In the genomic region with DNA sequence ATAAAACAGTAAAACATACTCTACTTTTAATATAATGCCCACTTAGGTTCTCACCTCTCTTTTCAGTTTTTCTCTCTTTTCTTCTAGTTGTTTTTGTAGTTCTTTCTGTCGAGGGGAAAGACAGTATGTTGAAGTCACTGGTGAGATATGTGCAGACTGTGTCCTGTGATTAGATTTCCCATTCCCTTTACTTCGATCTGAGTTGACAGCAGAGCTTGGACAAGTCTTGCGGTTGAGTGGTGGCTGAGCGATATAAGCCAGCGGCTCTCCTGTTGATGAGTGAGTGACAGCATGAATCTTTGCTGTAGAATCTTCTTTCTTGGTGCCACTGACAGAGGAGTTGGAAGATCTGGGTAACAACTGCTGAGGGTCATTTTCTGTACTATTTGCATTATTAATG, we compare ENCODE assay signal across 36 cellular contexts. TPM values are rescaled to one million over a fixed set of nuclear protein-coding genes. Genes with fewer than 3 reads are reported as not detected.
"Had no signal": no experiment of that assay in that cellular context is flagged by ENCODE, and none has a peak within 500 bp of the region (broad histone marks: within the 10 kb centered on the region; RNA-seq: fewer than 3 reads in every experiment).

No MANE protein-coding gene starts in this region.

- FAIRE-seq: astrocyte, bronchial epithelial cell, colon, endometrium, endothelial cell of umbilical vein, TTC549 had no signal

- H3K4me3 ChIP-seq: esophagus squamous epithelium, gastroesophageal sphincter, heart right ventricle had no signal

- H3K9me3 ChIP-seq: esophagus squamous epithelium, gastroesophageal sphincter, heart right ventricle had no signal

- H3K36me3 Mint-ChIP-seq: activated naive CD8-positive, alpha-beta T cell; WTC11 had no signal

- H3K4me1 Mint-ChIP-seq: activated CD4-positive, alpha-beta memory T cell treated with anti-CD3 and anti-CD28 coated beads, Interleukin-2, amount 10 ng/mL, durations not matched to agents 7 days and 5 days; activated CD4-positive, alpha-beta T cell treated with anti-CD3 and anti-CD28 coated beads, Interleukin-2, amount 10 ng/mL, durations not matched to agents 7 days and 5 days; activated T-helper 17 cell treated with anti-CD3 and anti-CD28 coated beads, Interleukin-2, amount 50 U/mL, for 72 hours had no signal

- ATAC-seq: activated T-helper 17 cell treated with anti-CD3 and anti-CD28 coated beads, Interleukin-2, amount 50 U/mL, for 72 hours; gastroesophageal sphincter; heart right ventricle; WTC11 had no signal

- H3K4me1 ChIP-seq: esophagus squamous epithelium, gastroesophageal sphincter, heart right ventricle had no signal

- H3K27me3 ChIP-seq: brain microvascular endothelial cell, gastroesophageal sphincter had no signal

- DNase-seq: activated CD4-positive, alpha-beta memory T cell treated with anti-CD3 and anti-CD28 coated beads, Interleukin-2, amount 10 ng/mL, durations not matched to agents 7 days and 5 days; activated CD4-positive, alpha-beta T cell treated with anti-CD3 and anti-CD28 coated beads for 1 hour; activated CD4-positive, alpha-beta T cell treated with anti-CD3 and anti-CD28 coated beads for 4 hours; activated CD4-positive, alpha-beta T cell treated with anti-CD3 and anti-CD28 coated beads, Interleukin-2, amount 10 ng/mL, durations not matched to agents 7 days and 5 days; activated CD4-positive, alpha-beta T cell treated with anti-CD3 and anti-CD28 coated beads, Interleukin-2, amount 50 U/mL, for 4 hours; activated CD8-positive, alpha-beta memory T cell treated with anti-CD3 and anti-CD28 coated beads, Interleukin-2, amount 50 U/mL, for 48 hours; activated effector memory CD4-positive, alpha-beta T cell treated with Interleukin-2 at 50 U/mL for 16 hours; activated gamma-delta T cell treated with Interleukin-2 at 50 U/mL for 16 hours; activated naive CD4-positive, alpha-beta T cell treated with anti-CD3 and anti-CD28 coated beads, Interleukin-2, amount 50 U/mL, for 16 hours; activated naive CD4-positive, alpha-beta T cell treated with Interleukin-2 at 50 U/mL for 16 hours; activated T-cell treated with anti-CD3 and anti-CD28 coated beads for 4 hours; activated T-cell treated with anti-CD3 and anti-CD28 coated beads, Interleukin-2, amount 50 U/mL, for 24 hours; amniotic stem cell; anterior cingulate cortex; brain microvascular endothelial cell; caudate nucleus; cortex of kidney; dermis blood vessel endothelial cell; effector CD4-positive, alpha-beta T cell; esophagus squamous epithelium; foreskin melanocyte; heart right ventricle; T-helper 2 cell had no signal

- H3K27ac ChIP-seq: brain microvascular endothelial cell, epithelial cell of prostate, esophagus squamous epithelium, gastroesophageal sphincter, heart right ventricle, VCaP had no signal

- H3K27ac Mint-ChIP-seq: activated CD4-positive, alpha-beta memory T cell treated with anti-CD3 and anti-CD28 coated beads, Interleukin-2, amount 10 ng/mL, durations not matched to agents 7 days and 5 days; activated CD4-positive, alpha-beta T cell treated with anti-CD3 and anti-CD28 coated beads, Interleukin-2, amount 10 ng/mL, durations not matched to agents 7 days and 5 days; activated naive CD8-positive, alpha-beta T cell; activated T-cell treated with anti-CD3 and anti-CD28 coated beads, Interleukin-2, amount 50 U/mL, for 24 hours; activated T-helper 17 cell treated with anti-CD3 and anti-CD28 coated beads, Interleukin-2, amount 50 U/mL, for 72 hours; WTC11 had no signal

- H3K4me3 Mint-ChIP-seq: activated CD4-positive, alpha-beta memory T cell treated with anti-CD3 and anti-CD28 coated beads, Interleukin-2, amount 10 ng/mL, durations not matched to agents 7 days and 5 days; activated CD4-positive, alpha-beta T cell treated with anti-CD3 and anti-CD28 coated beads, Interleukin-2, amount 10 ng/mL, durations not matched to agents 7 days and 5 days; activated naive CD8-positive, alpha-beta T cell; activated T-cell treated with anti-CD3 and anti-CD28 coated beads, Interleukin-2, amount 50 U/mL, for 24 hours; activated T-helper 17 cell treated with anti-CD3 and anti-CD28 coated beads, Interleukin-2, amount 50 U/mL, for 72 hours; WTC11 had no signal

- H3K9me3 Mint-ChIP-seq: activated CD4-positive, alpha-beta memory T cell treated with anti-CD3 and anti-CD28 coated beads, Interleukin-2, amount 10 ng/mL, durations not matched to agents 7 days and 5 days; activated CD4-positive, alpha-beta T cell treated with anti-CD3 and anti-CD28 coated beads, Interleukin-2, amount 10 ng/mL, durations not matched to agents 7 days and 5 days; activated T-cell treated with anti-CD3 and anti-CD28 coated beads, Interleukin-2, amount 50 U/mL, for 24 hours; activated T-helper 17 cell treated with anti-CD3 and anti-CD28 coated beads, Interleukin-2, amount 50 U/mL, for 72 hours; WTC11 had no signal

- H3K36me3 ChIP-seq: brain microvascular endothelial cell, esophagus squamous epithelium, gastroesophageal sphincter, heart right ventricle had no signal

RNA-seq across cellular contexts. Expression of a gene that starts 6.0 kb away (rescaled TPM):
- total RNA-seq: activated CD4-positive, alpha-beta memory T cell treated with anti-CD3 and anti-CD28 coated beads, Interleukin-2, amount 10 ng/mL, durations not matched to agents 7 days and 5 days; activated CD4-positive, alpha-beta T cell treated with anti-CD3 and anti-CD28 coated beads, Interleukin-2, amount 10 ng/mL, durations not matched to agents 7 days and 5 days; activated T-helper 17 cell treated with anti-CD3 and anti-CD28 coated beads, Interleukin-2, amount 50 U/mL, for 72 hours; dermis blood vessel endothelial cell; T-helper 1 cell treated with Interleukin-12 subunit alpha and Interleukin-12 subunit beta and Interleukin-4 antibody, amounts not matched to agents 30 ng/mL and 1 ng/mL, for 36 hours had no signal
